In genomic region chr5:156376751-156377150, GRCh38 we compare ENCODE assay signal across 17 cellular contexts. TPM values are rescaled to one million over a fixed set of nuclear protein-coding genes. Genes with fewer than 3 reads are reported as not detected.
DNase-seq lines count a peak whose midpoint lies in the region; ATAC-seq and FAIRE-seq lines count a peak whose summit lies in the region.
"Had no signal": no experiment of that assay in that cellular context is flagged by ENCODE, and none has a peak within 500 bp of the region (broad histone marks: within the 10 kb centered on the region; RNA-seq: fewer than 3 reads in every experiment).

No MANE protein-coding gene starts in this region.

- CTCF ChIA-PET in activated CD4-positive, alpha-beta T cell treated with anti-CD3 and anti-CD28 coated beads for 36 hours (lab: Charles Lee) = interaction anchor here (0.6 kb wide), 1 partner anchor 9 kb away, joined by 3 read pairs; no protein-coding TSS in a partner anchor

- DNase-seq in HTR-8/SVneo (ENCODE audit: insufficient read length, low spot score) = no peak
- no peak for DNase-seq in activated CD4-positive, alpha-beta T cell treated with anti-CD3 and anti-CD28 coated beads for 36 hours
- no peak for DNase-seq in dedifferentiated amniotic fluid mesenchymal stem cell (ENCODE audit: extremely low spot score)
- DNase-seq in activated naive CD4-positive, alpha-beta T cell treated with anti-CD3 and anti-CD28 coated beads, Interleukin-2, amount 50 U/mL, for 16 hours = no peak
- DNase-seq: activated B cell treated with CpG ODN at 0.5 μM for 24 hours; activated naive CD8-positive, alpha-beta T cell treated with anti-CD3 and anti-CD28 coated beads, Interleukin-2, amount 10 ng/mL, durations not matched to agents 7 days and 5 days; glutamatergic neuron; kidney glomerular epithelial cell; NCI-H1417 treated with DMSO at 0.1 percent for 48 hours; NCI-H446 treated with DMSO at 0.1 percent for 48 hours; ovary; SW 1271 had no signal

- ATAC-seq in GM19438 (IDR thresholded peaks at IDR 0.05; ENCODE audit: low read depth, unreplicated experiment) = peak; percentile 56
- ATAC-seq in HG02678 (IDR thresholded peaks at IDR 0.05; ENCODE audit: unreplicated experiment) = peak; percentile 57
- peak; percentile 39 for ATAC-seq in HG03280 (IDR thresholded peaks at IDR 0.05; ENCODE audit: unreplicated experiment)
- no peak for ATAC-seq in activated CD4-positive, alpha-beta T cell treated with anti-CD3 and anti-CD28 coated beads for 36 hours

- no peak for FAIRE-seq in HTR-8/SVneo (lab: Jason Lieb, UNC)
- FAIRE-seq: G401.6 had no signal

- POLR2A ChIA-PET in activated CD4-positive, alpha-beta T cell treated with anti-CD3 and anti-CD28 coated beads for 36 hours (lab: Charles Lee) = no interaction called here

- no peaks in the 10 kb centered on the region for H3K4me1 Mint-ChIP-seq in activated CD4-positive, alpha-beta T cell treated with anti-CD3 and anti-CD28 coated beads for 36 hours
- H3K4me1 Mint-ChIP-seq: activated naive CD8-positive, alpha-beta T cell treated with anti-CD3 and anti-CD28 coated beads, Interleukin-2, amount 10 ng/mL, durations not matched to agents 7 days and 5 days; central memory CD8-positive, alpha-beta T cell had no signal

- H3K27ac Mint-ChIP-seq in activated CD4-positive, alpha-beta T cell treated with anti-CD3 and anti-CD28 coated beads for 36 hours = no peak overlapping the region
- H3K27ac Mint-ChIP-seq: activated B cell treated with CpG ODN at 0.5 μM for 24 hours; activated naive CD8-positive, alpha-beta T cell treated with anti-CD3 and anti-CD28 coated beads, Interleukin-2, amount 10 ng/mL, durations not matched to agents 7 days and 5 days had no signal

- no peak overlapping the region for H3K4me3 Mint-ChIP-seq in activated CD4-positive, alpha-beta T cell treated with anti-CD3 and anti-CD28 coated beads for 36 hours
- H3K4me3 Mint-ChIP-seq: activated B cell treated with CpG ODN at 0.5 μM for 24 hours; activated naive CD8-positive, alpha-beta T cell treated with anti-CD3 and anti-CD28 coated beads, Interleukin-2, amount 10 ng/mL, durations not matched to agents 7 days and 5 days; central memory CD8-positive, alpha-beta T cell had no signal

- no peaks in the 10 kb centered on the region for H3K36me3 Mint-ChIP-seq in activated CD4-positive, alpha-beta T cell treated with anti-CD3 and anti-CD28 coated beads for 36 hours (ENCODE audit: low read depth)
- H3K36me3 Mint-ChIP-seq: activated naive CD8-positive, alpha-beta T cell treated with anti-CD3 and anti-CD28 coated beads, Interleukin-2, amount 10 ng/mL, durations not matched to agents 7 days and 5 days had no signal

- peaks cover 20% of the 10 kb centered on the region for H3K27me3 Mint-ChIP-seq in activated CD4-positive, alpha-beta T cell treated with anti-CD3 and anti-CD28 coated beads for 36 hours
- H3K27me3 Mint-ChIP-seq: activated B cell treated with CpG ODN at 0.5 μM for 24 hours; central memory CD8-positive, alpha-beta T cell had no signal

- intact Hi-C loops in activated CD4-positive, alpha-beta T cell treated with anti-CD3 and anti-CD28 coated beads for 36 hours (cut with DNase I, micrococcal nuclease) = no loop called here

- no peaks in the 10 kb centered on the region for H3K9me3 Mint-ChIP-seq in activated CD4-positive, alpha-beta T cell treated with anti-CD3 and anti-CD28 coated beads for 36 hours (ENCODE audit: low read depth)
- H3K9me3 Mint-ChIP-seq: activated B cell treated with CpG ODN at 0.5 μM for 24 hours; activated naive CD8-positive, alpha-beta T cell treated with anti-CD3 and anti-CD28 coated beads, Interleukin-2, amount 10 ng/mL, durations not matched to agents 7 days and 5 days; central memory CD8-positive, alpha-beta T cell had no signal

RNA-seq across cellular contexts. Expression of gene SGCD, which starts 49.8 kb away (rescaled TPM):
- total RNA-seq in activated CD4-positive, alpha-beta T cell treated with anti-CD3 and anti-CD28 coated beads for 36 hours = not detected
- total RNA-seq: activated B cell treated with CpG ODN at 0.5 μM for 24 hours had no signal
